Comparison of ENCODE assay signal across 8 cellular contexts in the genomic region with DNA sequence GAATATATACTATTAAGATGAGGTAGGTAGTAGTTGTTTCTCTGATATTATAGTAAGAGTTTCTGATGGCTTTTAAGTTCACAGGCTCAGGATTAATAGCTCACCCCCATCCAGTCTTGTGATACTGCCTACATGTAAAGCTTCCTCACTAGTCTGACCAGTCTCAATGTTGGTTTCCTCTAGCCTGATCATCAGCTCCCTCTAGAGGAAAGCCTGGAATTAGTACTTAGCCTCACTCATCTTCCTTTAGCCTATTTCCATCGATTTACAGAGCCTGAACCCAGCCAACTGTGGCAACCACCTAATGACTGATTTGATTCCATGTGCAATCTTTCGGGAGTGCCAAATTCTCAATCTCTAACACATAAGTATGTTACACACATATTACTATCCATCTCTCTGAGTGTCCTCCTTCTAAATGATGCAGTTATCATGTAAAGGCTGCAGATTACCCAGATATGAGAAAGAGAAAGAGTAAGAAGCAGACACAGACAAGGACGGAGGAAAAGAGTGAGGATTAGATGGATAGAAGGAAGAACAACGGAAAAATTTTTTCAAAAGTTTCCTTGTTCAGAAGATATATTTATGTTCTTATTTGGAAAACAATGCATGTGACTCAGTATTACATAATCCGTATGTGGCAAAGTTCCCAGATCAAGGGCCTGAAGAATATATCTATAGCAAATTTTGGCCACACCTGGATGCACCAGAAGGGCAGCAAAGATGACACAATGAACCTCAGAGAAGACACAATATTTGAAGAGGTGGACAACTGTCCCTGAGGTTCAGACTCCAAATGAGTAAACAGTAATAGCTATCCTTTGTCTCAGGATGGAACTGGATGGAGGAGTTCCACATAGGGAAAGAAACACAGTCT.
DNase-seq lines count a peak whose midpoint lies in the region; ATAC-seq and TF ChIP-seq lines count a peak whose summit lies in the region.

No MANE protein-coding gene starts in this region.

- no peak overlapping the region for H3K14ac ChIP-seq in IMR-90 (replicated peaks; ENCODE audit: low read depth, low read length)

- H3K4me1 ChIP-seq in IMR-90 (ENCODE audit: control insufficient read depth, insufficient read depth, low read length) (no peaks in the 10 kb centered on the region), PC-3 (ENCODE audit: insufficient read depth, low read length) (peaks cover 19% of the 10 kb centered on the region), smooth muscle cell (ENCODE audit: low read depth) (no peaks in the 10 kb centered on the region)

- in situ Hi-C loops in IMR-90 (cut with MboI; ENCODE audit: low sequenced_read_pairs): no loop called here

- no CpG with 5 or more reads among the region's 5 CpGs for WGBS in IMR-90 (ENCODE audit: extremely low coverage in 2 of 2, insufficient read length in 1 of 2), 2 experiments
- 56% methylated on average over 5 of the region's 5 CpGs for WGBS in smooth muscle cell (ENCODE audit: low lambda C conversion rate)

- H4K91ac ChIP-seq in IMR-90 (ENCODE audit: insufficient read depth, low read depth, low read length): no peak overlapping the region

- no TSS peak for BruUV-seq in IMR-90 (replicated peaks; lab: Mats Ljungman, UMichigan)
- no TSS peak for BruUV-seq in PC-3 (replicated peaks; lab: Mats Ljungman, UMichigan)

- H3K79me2 ChIP-seq in PC-3 (ENCODE audit: low read length): no peaks in the 10 kb centered on the region
- no peaks in the 10 kb centered on the region for H3K79me2 ChIP-seq in smooth muscle cell (ENCODE audit: low read depth)

- H3K9me2 ChIP-seq in PC-3 (replicated peaks; ENCODE audit: low read length): no peaks in the 10 kb centered on the region

- no peak for ATAC-seq in IMR-90 (ENCODE audit: low read depth)
- peak; percentile 94 for ATAC-seq in PC-3

- H2BK120ac ChIP-seq in IMR-90 (ENCODE audit: low read depth, low read length): no peak overlapping the region

- no peak overlapping the region for H4K5ac ChIP-seq in IMR-90 (ENCODE audit: low read depth, low read length)

- no peak overlapping the region for H3K23ac ChIP-seq in IMR-90 (ENCODE audit: low read depth, low read length)

- intact Hi-C loops in IMR-90 (cut with micrococcal nuclease): no loop called here
- intact Hi-C loops in PC-3 (cut with micrococcal nuclease): loop anchor here (1.0 to 10.0 kb wide), 7 partner anchors 90 to 968 kb away; no protein-coding TSS in a partner anchor

- no peak overlapping the region for H3K9ac ChIP-seq in IMR-90 (ENCODE audit: low read depth, low read length)
- peak overlapping the region; percentile 69 for H3K9ac ChIP-seq in PC-3 (ENCODE audit: low read length)
- no peak overlapping the region for H3K9ac ChIP-seq in smooth muscle cell (ENCODE audit: low read depth)

- H3F3A ChIP-seq in PC-3 (ENCODE audit: low read length, unreplicated experiment) (no peaks in the 10 kb centered on the region), smooth muscle cell (ENCODE audit: low read depth) (no peaks in the 10 kb centered on the region)

- no peak overlapping the region for H3K56ac ChIP-seq in IMR-90 (ENCODE audit: extremely low read depth, insufficient read depth, low read length)

- H3K4me3 ChIP-seq in IMR-90 (ENCODE audit: insufficient read depth, low read depth, low read length) (no peak overlapping the region), PC-3 (ENCODE audit: low read length) (peak overlapping the region; percentile 56), fibroblast of villous mesenchyme (ENCODE audit: low read depth, low read length) (no peak overlapping the region), smooth muscle cell (no peak overlapping the region), MG63 (no peak overlapping the region)

- CTCF ChIA-PET in IMR-90 (lab: Yijun Ruan, JAX): no interaction called here
- CTCF ChIA-PET in PC-3 (lab: Charles Lee): interaction anchor here (0.6 to 1.0 kb wide), 3 partner anchors 114 to 962 kb away, joined by 3 read pairs; no protein-coding TSS in a partner anchor

- H2BK5ac ChIP-seq in IMR-90 (ENCODE audit: low read depth, low read length, poor library complexity, severe bottlenecking): no peak overlapping the region

- TF ChIP-seq RAD21 in IMR-90 (IDR thresholded peaks at IDR 0.05; ENCODE audit: low read length): peak; percentile 66

- TF ChIP-seq CTCF in IMR-90 (conservative IDR thresholded peaks at IDR 0.05; ENCODE audit: low read depth, low read length) (peak; percentile 50), PC-3 (conservative IDR thresholded peaks at IDR 0.05; ENCODE audit: low read depth, low read length) (peak; percentile 83), fibroblast of villous mesenchyme (IDR thresholded peaks at IDR 0.05; ENCODE audit: insufficient read depth, low read depth, low read length) (no peak), smooth muscle cell (IDR thresholded peaks at IDR 0.05; ENCODE audit: borderline replicate concordance, insufficient read depth, poor library complexity, severe bottlenecking) (peak; percentile 70)

- H3K4me2 ChIP-seq in IMR-90 (ENCODE audit: low read depth, low read length) (no peak overlapping the region), PC-3 (ENCODE audit: low read length) (peak overlapping the region; percentile 84), smooth muscle cell (no peak overlapping the region)

- H3K9me3 ChIP-seq in IMR-90 (ENCODE audit: control insufficient read depth, insufficient read depth, low read length): no peaks in the 10 kb centered on the region
- H3K9me3 ChIP-seq in PC-3 (ENCODE audit: low read length): no peaks in the 10 kb centered on the region
- no peaks in the 10 kb centered on the region for H3K9me3 ChIP-seq in smooth muscle cell (replicated peaks; ENCODE audit: low read depth)
- H3K9me3 ChIP-seq in MG63: no peaks in the 10 kb centered on the region

- no peak overlapping the region for H3K18ac ChIP-seq in IMR-90 (ENCODE audit: low read depth, low read length)

- H2AFZ ChIP-seq in IMR-90 (replicated peaks; ENCODE audit: low read length, poor library complexity) (no peak overlapping the region), PC-3 (ENCODE audit: low read length) (peak overlapping the region; percentile 65; the same call in 1 of the 2 replicates), smooth muscle cell (ENCODE audit: low read depth) (no peak overlapping the region)

- dilution Hi-C loops in IMR-90 (cut with HindIII; ENCODE audit: low sequenced_read_pairs, unreplicated experiment): no loop called here

- H3K9me1 ChIP-seq in IMR-90 (ENCODE audit: insufficient read depth, low read length): no peaks in the 10 kb centered on the region

- DNase-seq in ELR (ENCODE audit: low read depth) (peak; percentile 22), IMR-90 (peak; percentile 0), PC-3 (peak; percentile 89), fibroblast of villous mesenchyme (ENCODE audit: low read depth) (peak; percentile 1), smooth muscle cell (lab: John Stamatoyannopoulos, UW; ENCODE audit: unreplicated experiment) (no peak), MG63 (no peak), SW 1271 (lab: John Stamatoyannopoulos, UW) (no peak)
- DNase-seq in activated CD4-positive, alpha-beta T cell treated with anti-CD3 and anti-CD28 coated beads, Interleukin-2, amount 50 U/mL, for 4 hours: no peak

- no peaks in the 10 kb centered on the region for H3K36me3 ChIP-seq in IMR-90 (ENCODE audit: control insufficient read depth, insufficient read depth, low read length)
- H3K36me3 ChIP-seq in PC-3 (ENCODE audit: low read depth, low read length): no peaks in the 10 kb centered on the region
- H3K36me3 ChIP-seq in smooth muscle cell (ENCODE audit: low read depth): no peaks in the 10 kb centered on the region
- H3K36me3 ChIP-seq in MG63: no peaks in the 10 kb centered on the region

- no peak overlapping the region for H2AK9ac ChIP-seq in IMR-90 (replicated peaks; ENCODE audit: low read depth, low read length, poor library complexity)

- TF ChIP-seq POLR2A in IMR-90 (IDR thresholded peaks at IDR 0.05; ENCODE audit: low read depth, low read length): no peak

- POLR2A ChIA-PET in IMR-90 (lab: Charles Lee; ENCODE audit: unreplicated experiment) (no interaction called here), PC-3 (lab: Charles Lee; ENCODE audit: unreplicated experiment) (interaction anchor here (0.7 kb wide), 1 partner anchor 210 kb away, joined by 3 read pairs; no protein-coding TSS in a partner anchor)

- H3K27me3 ChIP-seq in IMR-90 (ENCODE audit: control insufficient read depth, insufficient read depth, low read length) (no peaks in the 10 kb centered on the region), PC-3 (ENCODE audit: low read length) (no peaks in the 10 kb centered on the region), smooth muscle cell (ENCODE audit: low read depth) (no peaks in the 10 kb centered on the region), MG63 (no peaks in the 10 kb centered on the region)

- no peak overlapping the region for H2BK20ac ChIP-seq in IMR-90 (ENCODE audit: low read depth, low read length)

- no peak overlapping the region for H2AK5ac ChIP-seq in IMR-90 (ENCODE audit: low read depth, low read length)

- no peak overlapping the region for H4K8ac ChIP-seq in IMR-90 (ENCODE audit: low read depth in 2 of 2, low read length in 2 of 2)

- no peak overlapping the region for H2BK15ac ChIP-seq in IMR-90 (ENCODE audit: low read depth, low read length)

- H4K20me1 ChIP-seq in IMR-90 (ENCODE audit: insufficient read depth, low read length) (no peaks in the 10 kb centered on the region), PC-3 (ENCODE audit: low read length) (no peaks in the 10 kb centered on the region), smooth muscle cell (ENCODE audit: low read depth) (no peaks in the 10 kb centered on the region)

- no peak overlapping the region for H3K4ac ChIP-seq in IMR-90 (ENCODE audit: low read depth, low read length)

- H3K27ac ChIP-seq in IMR-90 (ENCODE audit: insufficient read depth, low read length): no peak overlapping the region
- H3K27ac ChIP-seq in PC-3 (ENCODE audit: low read length): peak overlapping the region; percentile 95
- H3K27ac ChIP-seq in smooth muscle cell (ENCODE audit: low read depth): no peak overlapping the region

- no peaks in the 10 kb centered on the region for H3K79me1 ChIP-seq in IMR-90 (ENCODE audit: low read depth in 1 of 2, low read length in 2 of 2)

TF ChIP-seq in IMR-90, 13 proteins besides CTCF, POLR2A, EP300 and RAD21:
- no peak for TF ChIP-seq USF2 (IDR thresholded peaks at IDR 0.05; ENCODE audit: low read depth, low read length)
- TF ChIP-seq SMC3 (IDR thresholded peaks at IDR 0.05; ENCODE audit: low read depth, low read length): peak; percentile 28

Comparison
In these comparisons a context has a peak if more than half of its experiments do, and no peak if none do; other contexts are left out.
1. DNase-seq: peak in ELR (single experiment), IMR-90 (single experiment), PC-3 (single experiment) and fibroblast of villous mesenchyme (single experiment); none in smooth muscle cell (single experiment), activated CD4-positive, alpha-beta T cell treated with anti-CD3 and anti-CD28 coated beads, Interleukin-2, amount 50 U/mL, for 4 hours (0 of 2), MG63 (single experiment) and SW 1271 (0 of 2).